ENCODE assay signal across 8 cellular contexts in genomic region chr19:49442793-49443365, GRCh38. TPM values are rescaled to one million over a fixed set of nuclear protein-coding genes. Genes with fewer than 3 reads are reported as not detected.
DNase-seq lines count a peak whose midpoint lies in the region; ATAC-seq and TF ChIP-seq lines count a peak whose summit lies in the region.

No MANE protein-coding gene starts in this region.

- no peaks in the 10 kb centered on the region for H3K36me3 Mint-ChIP-seq in activated naive CD8-positive, alpha-beta T cell

- peaks cover 7% of the 10 kb centered on the region for H3K36me3 ChIP-seq in BJ (ENCODE audit: control insufficient read depth, insufficient read depth, low read length)
- peaks cover 0 to 11% (median 0%) of the 10 kb centered on the region in 3 donors for H3K36me3 ChIP-seq in Peyer's patch
- H3K36me3 ChIP-seq in ovary, result no peaks in the 10 kb centered on the region

- intact Hi-C loops in Right ventricle myocardium inferior (cut with DNase I) (loop anchor here (1.0 to 2.0 kb wide), 3 partner anchors 51 to 216 kb away; partner anchors contain the start of gene DKKL1), ovary (cut with DNase I) (loop anchor here in 3 of 4 donors (2.0 to 10.0 kb wide), 3 partner anchors 52 to 216 kb away; partner anchors contain the start of genes DKKL1 (in 1 of the 3) and TEAD2 (in 1 of the 3))

- TF ChIP-seq POLR2A in Peyer's patch (IDR thresholded peaks at IDR 0.05) (peak; percentile 32 to 67), ovary (IDR thresholded peaks at IDR 0.05) (no peak)

- H3K27me3 Mint-ChIP-seq in activated naive CD8-positive, alpha-beta T cell, result peaks cover 37% of the 10 kb centered on the region

- TF ChIP-seq EP300 in ovary (IDR thresholded peaks at IDR 0.05), result no peak

- CTCF ChIA-PET in BJ (lab: Yijun Ruan, JAX), result interaction anchor here (0.7 to 2.3 kb wide), 18 partner anchors 9 to 217 kb away, joined by 3 to 13 read pairs (median 4); partner anchors contain the start of genes GFY and PIH1D1

- WGBS in ovary, 3 donors, result 1 to 2% (median 2%) methylated on average over 37 to 41 of the region's 41 CpGs

- peaks cover 36% of the 10 kb centered on the region for H3K27me3 ChIP-seq in BJ (ENCODE audit: control insufficient read depth, insufficient read depth, low read length)
- peaks cover 0 to 30% of the 10 kb centered on the region in 2 donors for H3K27me3 ChIP-seq in Peyer's patch
- H3K27me3 ChIP-seq in ovary, result no peaks in the 10 kb centered on the region

- peak overlapping the region; percentile 72 for H3K4me3 ChIP-seq in BJ (ENCODE audit: low read depth, low read length)
- peak overlapping the region; percentile 55 to 75 (median 67) for H3K4me3 ChIP-seq in Peyer's patch
- H3K4me3 ChIP-seq in ovary, result peak overlapping the region; percentile 55

- no peak for TF ChIP-seq CTCF in BJ (IDR thresholded peaks at IDR 0.05; ENCODE audit: insufficient read depth, low read depth, low read length)
- TF ChIP-seq CTCF in Peyer's patch (IDR thresholded peaks at IDR 0.05), result no peak
- TF ChIP-seq CTCF in ovary (IDR thresholded peaks at IDR 0.05), result no peak

- H3K9me3 ChIP-seq in Peyer's patch (no peaks in the 10 kb centered on the region), ovary (no peaks in the 10 kb centered on the region)

- ATAC-seq in GM19035 (IDR thresholded peaks at IDR 0.05; ENCODE audit: unreplicated experiment) (peak; percentile 19), Right ventricle myocardium inferior (peak; percentile 85), HG03095 (IDR thresholded peaks at IDR 0.05; ENCODE audit: unreplicated experiment) (no peak)

- DNase-seq in BJ (ENCODE audit: low read depth) (no peak), HT-29 (ENCODE audit: low spot score) (peak; percentile 99), Peyer's patch (peak; percentile 80 to 98 (median 96)), Right ventricle myocardium inferior (ENCODE audit: missing footprints) (peak; percentile 96), ovary (peak; percentile 76 to 90 (median 85))

- no peak overlapping the region for H3K27ac Mint-ChIP-seq in activated naive CD8-positive, alpha-beta T cell

- peak overlapping the region; percentile 79 for H3K4me3 Mint-ChIP-seq in activated naive CD8-positive, alpha-beta T cell

- H3K4me1 ChIP-seq in Peyer's patch, result peaks cover 0 to 14% (median 0%) of the 10 kb centered on the region in 4 donors
- no peaks in the 10 kb centered on the region for H3K4me1 ChIP-seq in ovary (ENCODE audit: insufficient read depth)

- POLR2A ChIA-PET in BJ (lab: Charles Lee), result interaction anchor here (0.6 kb wide), 1 partner anchor 18 kb away, joined by 4 read pairs; no protein-coding TSS in a partner anchor

- peaks cover 25% of the 10 kb centered on the region for H3K4me1 Mint-ChIP-seq in activated naive CD8-positive, alpha-beta T cell (ENCODE audit: low read depth)

- H3K9me3 Mint-ChIP-seq in activated naive CD8-positive, alpha-beta T cell (ENCODE audit: low read depth), result no peaks in the 10 kb centered on the region

- peak overlapping the region; percentile 78 to 85 (median 82) for H3K27ac ChIP-seq in Peyer's patch
- peak overlapping the region in 1 of 2 donors; percentile 3 for H3K27ac ChIP-seq in ovary

RNA-seq across cellular contexts. Expression of gene SLC17A7, which starts 1.6 kb away (rescaled TPM):
- polyA plus RNA-seq in BJ (2011; rRNA removed), result 0.09 and 0.10 TPM in 2 replicates
- polyA minus RNA-seq in BJ (2011; rRNA and poly(A)+ RNA removed), result 0.14 and 0.15 TPM in 2 replicates
- total RNA-seq in HT-29 (2014; rRNA removed; shearing (Covaris generic)), result 0.13 and 0.18 TPM in 2 replicates
- total RNA-seq in Peyer's patch, result 1 to 10 TPM in 3 of 4 donors, not detected in 1; 1.2 to 2.0 (median 1.7) TPM
- total RNA-seq in Right ventricle myocardium inferior, result 1.8 TPM
- under 1 TPM in 5 of 7 donors, not detected in 2; 0.15 to 0.57 (median 0.17) TPM for total RNA-seq in ovary
- polyA plus RNA-seq in ovary, result 1 to 10 TPM in 1 of 2 donors, under 1 TPM in 1; 0.19 to 2.5 TPM

RNA-seq across cellular contexts. Expression of gene PIH1D1, which starts 8.7 kb away (rescaled TPM):
- 69.5 and 75.8 TPM in 2 replicates for polyA plus RNA-seq in BJ (2011; rRNA removed)
- 29.5 and 44.3 TPM in 2 replicates for polyA minus RNA-seq in BJ (2011; rRNA and poly(A)+ RNA removed)
- total RNA-seq in HT-29 (2014; rRNA removed; shearing (Covaris generic)), result 337 and 351 TPM in 2 replicates
- 100 to 1,000 TPM in 3 of 4 donors, 10 to 100 TPM in 1; 96.2 to 229 (median 115) TPM for total RNA-seq in Peyer's patch
- 32.4 TPM for total RNA-seq in Right ventricle myocardium inferior
- 10 to 100 TPM; 42.6 to 69.4 (median 58.5) TPM for total RNA-seq in ovary
- polyA plus RNA-seq in ovary, result 10 to 100 TPM; 28.6 to 63.5 TPM

RNA-seq across cellular contexts. Expression of gene ALDH16A1, which starts 10.1 kb away (rescaled TPM):
- polyA plus RNA-seq in BJ (2011; rRNA removed), result 5.9 and 15.0 TPM in 2 replicates
- polyA minus RNA-seq in BJ (2011; rRNA and poly(A)+ RNA removed), result 8.0 and 8.3 TPM in 2 replicates
- 214 and 224 TPM in 2 replicates for total RNA-seq in HT-29 (2014; rRNA removed; shearing (Covaris generic))
- total RNA-seq in Peyer's patch, result 10 to 100 TPM; 33.8 to 53.6 (median 49.1) TPM
- total RNA-seq in Right ventricle myocardium inferior, result 12.7 TPM
- total RNA-seq in ovary, result 10 to 100 TPM; 15.8 to 24.2 (median 20.2) TPM
- 10 to 100 TPM in 1 of 2 donors, under 1 TPM in 1; 0.93 to 22.5 TPM for polyA plus RNA-seq in ovary

RNA-seq across cellular contexts. Expression of gene GFY, which starts 17.7 kb away (rescaled TPM):
- polyA plus RNA-seq in BJ (2011; rRNA removed), result not detected in 2 replicates
- polyA minus RNA-seq in BJ (2011; rRNA and poly(A)+ RNA removed), result not detected in 2 replicates
- not detected in 2 replicates for total RNA-seq in HT-29 (2014; rRNA removed; shearing (Covaris generic))
- total RNA-seq in Peyer's patch, result not detected
- not detected for total RNA-seq in Right ventricle myocardium inferior
- total RNA-seq in ovary, result not detected
- polyA plus RNA-seq in ovary, result not detected

RNA-seq across cellular contexts. Expression of gene PTH2, which starts 19.6 kb away (rescaled TPM):
- not detected in 2 replicates for polyA plus RNA-seq in BJ (2011; rRNA removed)
- not detected in 2 replicates for polyA minus RNA-seq in BJ (2011; rRNA and poly(A)+ RNA removed)
- total RNA-seq in HT-29 (2014; rRNA removed; shearing (Covaris generic)), result not detected in 2 replicates
- not detected for total RNA-seq in Peyer's patch
- not detected for total RNA-seq in Right ventricle myocardium inferior
- total RNA-seq in ovary, result not detected
- polyA plus RNA-seq in ovary, result not detected
